ENCODE assay signal across 31 cellular contexts in genomic region chr17:71941920-71942319, GRCh38.
"Had no signal": no experiment of that assay in that cellular context is flagged by ENCODE, and none has a peak within 500 bp of the region (broad histone marks: within the 10 kb centered on the region; RNA-seq: fewer than 3 reads in every experiment).

No MANE protein-coding gene starts in this region.

- H3K36me3 Mint-ChIP-seq: activated CD4-positive, alpha-beta memory T cell treated with anti-CD3 and anti-CD28 coated beads for 36 hours; activated CD8-positive, alpha-beta memory T cell treated with anti-CD3 and anti-CD28 coated beads, Interleukin-2, amount 10 ng/mL, durations not matched to agents 7 days and 5 days; activated naive CD4-positive, alpha-beta T cell treated with anti-CD3 and anti-CD28 coated beads, Interleukin-2, amount 10 ng/mL, durations not matched to agents 7 days and 5 days; activated naive CD4-positive, alpha-beta T cell treated with anti-CD3 and anti-CD28 coated beads, Interleukin-2, amount 50 U/mL, for 72 hours; activated naive CD8-positive, alpha-beta T cell treated with anti-CD3 and anti-CD28 coated beads, Interleukin-2, amount 10 ng/mL, durations not matched to agents 7 days and 5 days had no signal

- H3K4me3 Mint-ChIP-seq: activated CD4-positive, alpha-beta memory T cell treated with anti-CD3 and anti-CD28 coated beads for 36 hours; activated CD4-positive, alpha-beta T cell treated with anti-CD3 and anti-CD28 coated beads for 36 hours; activated CD4-positive, alpha-beta T cell treated with anti-CD3 and anti-CD28 coated beads, Interleukin-2, amount 10 ng/mL, durations not matched to agents 24 days and 14 days; activated CD8-positive, alpha-beta memory T cell treated with anti-CD3 and anti-CD28 coated beads, Interleukin-2, amount 10 ng/mL, durations not matched to agents 7 days and 5 days; activated CD8-positive, alpha-beta T cell treated with anti-CD3 and anti-CD28 coated beads, Interleukin-2, amount 10 ng/mL, durations not matched to agents 7 days and 5 days; activated naive CD4-positive, alpha-beta T cell treated with anti-CD3 and anti-CD28 coated beads, Interleukin-2, amount 10 ng/mL, durations not matched to agents 7 days and 5 days; activated naive CD8-positive, alpha-beta T cell treated with anti-CD3 and anti-CD28 coated beads, Interleukin-2, amount 10 ng/mL, durations not matched to agents 7 days and 5 days; activated T-cell treated with anti-CD3 and anti-CD28 coated beads, Interleukin-2, amount 50 U/mL, for 24 hours; activated T-cell treated with anti-CD3 and anti-CD28 coated beads, Interleukin-2, amount 50 U/mL, for 72 hours; brain; T-helper 17 cell; T-helper 2 cell treated with Interferon-gamma antibody and Interleukin-4, amounts not matched to agents 5 μg/mL and 100 μg/mL, for 36 hours had no signal

- H3K4me3 ChIP-seq: ascending aorta, breast epithelium, cardiac muscle cell, coronary artery had no signal

- ATAC-seq: activated CD4-positive, alpha-beta T cell treated with anti-CD3 and anti-CD28 coated beads for 36 hours; activated CD8-positive, alpha-beta memory T cell treated with anti-CD3 and anti-CD28 coated beads, Interleukin-2, amount 10 ng/mL, durations not matched to agents 7 days and 5 days; activated CD8-positive, alpha-beta T cell treated with anti-CD3 and anti-CD28 coated beads, Interleukin-2, amount 10 ng/mL, durations not matched to agents 7 days and 5 days; activated naive CD4-positive, alpha-beta T cell treated with anti-CD3 and anti-CD28 coated beads, Interleukin-2, amount 50 U/mL, for 72 hours; activated T-cell treated with anti-CD3 and anti-CD28 coated beads, Interleukin-2, amount 50 U/mL, for 72 hours; T-helper 17 cell had no signal

- H3K27ac Mint-ChIP-seq: activated CD4-positive, alpha-beta memory T cell treated with anti-CD3 and anti-CD28 coated beads for 36 hours; activated CD4-positive, alpha-beta T cell treated with anti-CD3 and anti-CD28 coated beads for 36 hours; activated CD4-positive, alpha-beta T cell treated with anti-CD3 and anti-CD28 coated beads, Interleukin-2, amount 10 ng/mL, durations not matched to agents 24 days and 14 days; activated CD8-positive, alpha-beta memory T cell treated with anti-CD3 and anti-CD28 coated beads, Interleukin-2, amount 10 ng/mL, durations not matched to agents 7 days and 5 days; activated CD8-positive, alpha-beta T cell treated with anti-CD3 and anti-CD28 coated beads, Interleukin-2, amount 10 ng/mL, durations not matched to agents 7 days and 5 days; activated naive CD4-positive, alpha-beta T cell treated with anti-CD3 and anti-CD28 coated beads, Interleukin-2, amount 10 ng/mL, durations not matched to agents 7 days and 5 days; activated naive CD4-positive, alpha-beta T cell treated with anti-CD3 and anti-CD28 coated beads, Interleukin-2, amount 50 U/mL, for 72 hours; activated naive CD8-positive, alpha-beta T cell treated with anti-CD3 and anti-CD28 coated beads, Interleukin-2, amount 10 ng/mL, durations not matched to agents 7 days and 5 days; activated T-cell treated with anti-CD3 and anti-CD28 coated beads, Interleukin-2, amount 50 U/mL, for 24 hours; activated T-cell treated with anti-CD3 and anti-CD28 coated beads, Interleukin-2, amount 50 U/mL, for 72 hours; brain; T-helper 17 cell; T-helper 2 cell treated with Interferon-gamma antibody and Interleukin-4, amounts not matched to agents 5 μg/mL and 100 μg/mL, for 36 hours had no signal

- H3K27me3 ChIP-seq: ascending aorta, breast epithelium, cardiac muscle cell had no signal

- H3K4me1 Mint-ChIP-seq: activated CD4-positive, alpha-beta T cell treated with anti-CD3 and anti-CD28 coated beads for 36 hours; activated CD4-positive, alpha-beta T cell treated with anti-CD3 and anti-CD28 coated beads, Interleukin-2, amount 10 ng/mL, durations not matched to agents 24 days and 14 days; activated CD8-positive, alpha-beta memory T cell treated with anti-CD3 and anti-CD28 coated beads, Interleukin-2, amount 10 ng/mL, durations not matched to agents 7 days and 5 days; activated naive CD4-positive, alpha-beta T cell treated with anti-CD3 and anti-CD28 coated beads, Interleukin-2, amount 10 ng/mL, durations not matched to agents 7 days and 5 days; activated naive CD8-positive, alpha-beta T cell treated with anti-CD3 and anti-CD28 coated beads, Interleukin-2, amount 10 ng/mL, durations not matched to agents 7 days and 5 days; T-helper 17 cell had no signal

- H3K36me3 ChIP-seq: ascending aorta, breast epithelium, cardiac muscle cell had no signal

- H3K9me3 ChIP-seq: ascending aorta, breast epithelium had no signal

- H3K27ac ChIP-seq: ascending aorta, breast epithelium, cardiac muscle cell, coronary artery, epithelial cell of prostate had no signal

- H3K27me3 Mint-ChIP-seq: activated CD4-positive, alpha-beta memory T cell treated with anti-CD3 and anti-CD28 coated beads for 36 hours; activated CD4-positive, alpha-beta T cell treated with anti-CD3 and anti-CD28 coated beads for 36 hours; activated CD4-positive, alpha-beta T cell treated with anti-CD3 and anti-CD28 coated beads, Interleukin-2, amount 10 ng/mL, durations not matched to agents 24 days and 14 days; activated CD8-positive, alpha-beta memory T cell treated with anti-CD3 and anti-CD28 coated beads, Interleukin-2, amount 10 ng/mL, durations not matched to agents 7 days and 5 days; activated naive CD4-positive, alpha-beta T cell treated with anti-CD3 and anti-CD28 coated beads, Interleukin-2, amount 10 ng/mL, durations not matched to agents 7 days and 5 days; activated naive CD8-positive, alpha-beta T cell treated with anti-CD3 and anti-CD28 coated beads, Interleukin-2, amount 10 ng/mL, durations not matched to agents 7 days and 5 days; activated T-cell treated with anti-CD3 and anti-CD28 coated beads, Interleukin-2, amount 50 U/mL, for 24 hours; T-helper 17 cell had no signal

- H3K4me1 ChIP-seq: ascending aorta, breast epithelium had no signal

- DNase-seq: activated CD4-positive, alpha-beta memory T cell treated with anti-CD3 and anti-CD28 coated beads for 36 hours; activated CD4-positive, alpha-beta T cell treated with anti-CD3 and anti-CD28 coated beads for 36 hours; activated CD4-positive, alpha-beta T cell treated with anti-CD3 and anti-CD28 coated beads, Interleukin-2, amount 10 ng/mL, durations not matched to agents 24 days and 14 days; activated CD4-positive, CD25-positive, alpha-beta regulatory T cell; activated CD4-positive, CD25-positive, alpha-beta regulatory T cell treated with anti-CD3 and anti-CD28 coated beads, Interleukin-2, amount 50 U/mL, for 72 hours; activated CD8-positive, alpha-beta memory T cell treated with anti-CD3 and anti-CD28 coated beads, Interleukin-2, amount 10 ng/mL, durations not matched to agents 7 days and 5 days; activated CD8-positive, alpha-beta memory T cell treated with anti-CD3 and anti-CD28 coated beads, Interleukin-2, amount 50 U/mL, for 4 hours; activated CD8-positive, alpha-beta T cell treated with anti-CD3 and anti-CD28 coated beads, Interleukin-2, amount 10 ng/mL, durations not matched to agents 7 days and 5 days; activated gamma-delta T cell; activated naive CD4-positive, alpha-beta T cell; activated naive CD4-positive, alpha-beta T cell treated with anti-CD3 and anti-CD28 coated beads, Interleukin-2, amount 10 ng/mL, durations not matched to agents 7 days and 5 days; activated naive CD8-positive, alpha-beta T cell treated with anti-CD3 and anti-CD28 coated beads, Interleukin-2, amount 10 ng/mL, durations not matched to agents 7 days and 5 days; activated T-cell treated with anti-CD3 and anti-CD28 coated beads, Interleukin-2, amount 50 U/mL, for 24 hours; activated T-cell treated with anti-CD3 and anti-CD28 coated beads, Interleukin-2, amount 50 U/mL, for 72 hours; central memory CD4-positive, alpha-beta T cell; cerebellar nuclear complex; dermis blood vessel endothelial cell; effector CD4-positive, alpha-beta T cell; foreskin fibroblast; SW 1271; T-helper 1 cell; T-helper 17 cell; T1000 had no signal
